8 cellular contexts compared by ENCODE assay signal in genomic region chr2:54634564-54635511, GRCh38.
DNase-seq lines count a peak whose midpoint lies in the region; ATAC-seq and TF ChIP-seq lines count a peak whose summit lies in the region.

No MANE protein-coding gene starts in this region.

- no peaks in the 10 kb centered on the region for H3K27me3 Mint-ChIP-seq in Calu3 (ENCODE audit: unreplicated experiment)

- CTCF ChIA-PET in Calu3 (lab: Charles Lee) = interaction anchor here (0.9 kb wide), 1 partner anchor 111 kb away, joined by 3 read pairs; no protein-coding TSS in a partner anchor

- no peaks in the 10 kb centered on the region for H3K9me3 Mint-ChIP-seq in Calu3 (ENCODE audit: low read depth, unreplicated experiment)

- no TSS peak for BruUV-seq in Calu3 (replicated peaks; lab: Mats Ljungman, UMichigan)

- H3K36me3 Mint-ChIP-seq in Calu3 (ENCODE audit: insufficient read depth, unreplicated experiment) = peaks cover 89% of the 10 kb centered on the region

- no peaks in the 10 kb centered on the region for H3K27me3 ChIP-seq in ascending aorta

- TF ChIP-seq CTCF in Calu3 (IDR thresholded peaks at IDR 0.05; ENCODE audit: unreplicated experiment) (no peak), ascending aorta (IDR thresholded peaks at IDR 0.05) (no peak)

- H3K36me3 ChIP-seq in ascending aorta = peaks cover 46 to 77% of the 10 kb centered on the region in 2 donors

- H3K4me1 Mint-ChIP-seq in Calu3 (ENCODE audit: low read depth, unreplicated experiment) = peaks cover 76% of the 10 kb centered on the region

- ATAC-seq in GM19467 (IDR thresholded peaks at IDR 0.05; ENCODE audit: unreplicated experiment) = peak; percentile 59
- ATAC-seq in HG03521 (IDR thresholded peaks at IDR 0.05; ENCODE audit: unreplicated experiment) = peak; percentile 68

- peak overlapping the region; percentile 34 for H3K4me3 Mint-ChIP-seq in Calu3 (ENCODE audit: low read depth, unreplicated experiment)

- H3K27ac ChIP-seq in ascending aorta (peak overlapping the region; percentile 55 to 64), temporal lobe (ENCODE audit: low read depth, low read length) (peak overlapping the region; percentile 78)

- DNase-seq in Calu3 (peak; percentile 49), ascending aorta (ENCODE audit: low spot score in 2 of 2) (no peak), iPS-NIHi11 (ENCODE audit: low spot score) (peak; percentile 67), NCI-H2081 (lab: John Stamatoyannopoulos, UW) (no peak), activated gamma-delta T cell treated with Interleukin-2 at 50 U/mL for 16 hours (no peak)

- H3K9me3 ChIP-seq in ascending aorta = no peaks in the 10 kb centered on the region

- intact Hi-C loops in Calu3 (cut with micrococcal nuclease; ENCODE audit: unreplicated experiment) (loop anchor here (5.0 kb wide), 3 partner anchors 63 to 113 kb away; no protein-coding TSS in a partner anchor), ascending aorta (cut with DNase I) (loop anchor here (5.0 to 10.0 kb wide), 2 partner anchors 113 to 180 kb away; partner anchors contain the start of gene SPTBN1)

- peak overlapping the region; percentile 83 for H3K27ac Mint-ChIP-seq in Calu3 (ENCODE audit: unreplicated experiment)

- no peak overlapping the region for H3K4me3 ChIP-seq in ascending aorta

- peaks cover 4 to 29% of the 10 kb centered on the region in 2 donors for H3K4me1 ChIP-seq in ascending aorta

Comparison
In these comparisons a context has a peak if more than half of its experiments do, and no peak if none do; other contexts are left out.
1. DNase-seq: peak in Calu3 (single experiment) and iPS-NIHi11 (single experiment); none in ascending aorta (0 of 2), NCI-H2081 (0 of 2) and activated gamma-delta T cell treated with Interleukin-2 at 50 U/mL for 16 hours (single experiment).